ENCODE assay signal across 9 cellular contexts in the genomic region with DNA sequence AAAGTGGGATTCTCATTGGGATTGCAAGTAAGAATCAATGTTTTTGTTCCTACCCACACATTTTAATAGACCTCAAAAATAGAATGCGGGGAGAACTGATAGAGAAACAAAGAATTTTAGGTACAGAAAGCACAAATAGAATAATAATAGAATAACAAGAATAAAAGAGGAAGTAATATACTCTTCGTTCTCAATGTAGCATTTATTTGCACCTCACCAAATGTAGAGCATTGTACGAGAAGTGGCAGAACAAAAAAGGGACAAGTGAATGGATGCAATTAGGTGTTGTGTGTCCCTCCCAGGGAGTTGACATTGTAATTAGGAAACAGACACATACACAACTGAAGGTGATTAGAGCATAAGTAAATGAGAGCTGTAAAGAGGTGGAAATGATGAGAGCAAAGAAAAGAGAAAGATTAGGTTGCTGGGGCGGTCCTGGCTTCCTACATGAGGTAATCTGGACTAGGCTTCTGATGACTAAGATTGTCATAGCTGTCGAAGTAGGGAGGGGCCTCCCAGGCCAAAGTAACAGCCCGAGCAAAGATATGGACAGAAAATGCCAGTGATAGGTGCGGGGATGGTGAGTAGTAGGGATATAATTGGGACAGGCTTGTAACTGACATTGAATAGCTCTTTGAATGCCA. TPM values are rescaled to one million over a fixed set of nuclear protein-coding genes. Genes with fewer than 3 reads are reported as not detected.
A peak's percentile ranks its signal among the peaks of the same experiment; 100 is the strongest.
DNase-seq lines count a peak whose midpoint lies in the region; ATAC-seq, FAIRE-seq and TF ChIP-seq lines count a peak whose summit lies in the region.
"Had no signal": no experiment of that assay in that cellular context is flagged by ENCODE, and none has a peak within 500 bp of the region (broad histone marks: within the 10 kb centered on the region; RNA-seq: fewer than 3 reads in every experiment).

No MANE protein-coding gene starts in this region.

- no peak for TF ChIP-seq EP300 in HepG2 (IDR thresholded peaks at IDR 0.05; ENCODE audit: low read depth in 2 of 2, low read length in 2 of 2)
- no peak for TF ChIP-seq EP300 in HepG2 (CRISPR knock-in tag; IDR thresholded peaks at IDR 0.05; ENCODE audit: borderline replicate concordance)

- TF ChIP-seq POLR2A in HepG2 (IDR thresholded peaks at IDR 0.05; ENCODE audit: insufficient read depth in 1 of 2, low read depth in 2 of 2, low read length in 2 of 2): no peak

- H3K27ac Mint-ChIP-seq in immature natural killer cell: peak overlapping the region; percentile 72 to 92 (median 87)

- FAIRE-seq in HepG2 (lab: Jason Lieb, UNC): no peak
- no peak for FAIRE-seq in frontal cortex (lab: Jason Lieb, UNC)

- peak overlapping the region; percentile 33 to 77 (median 66) for H3K4me3 Mint-ChIP-seq in immature natural killer cell

- H3K9ac ChIP-seq in OCI-LY3 (ENCODE audit: low read length) (peak overlapping the region; percentile 20; the same call in 1 of the 2 replicates), HepG2 (ENCODE audit: insufficient read depth, low read depth, low read length) (no peak overlapping the region)

- H3K4me1 Mint-ChIP-seq in immature natural killer cell: peaks cover 94 to 98% of the 10 kb centered on the region in 2 donors

- POLR2A ChIA-PET in HepG2 (lab: Yijun Ruan, JAX): no interaction called here

- peaks cover 42% of the 10 kb centered on the region for H3K4me1 ChIP-seq in OCI-LY3 (ENCODE audit: low read length)
- H3K4me1 ChIP-seq in HepG2 (ENCODE audit: insufficient read depth, low read length): 0 out of 2 replicates have a peak, but pooled peaks cover 3% of the 10 kb centered on the region

- H3K79me2 ChIP-seq in OCI-LY3 (ENCODE audit: low read length) (peaks cover 97% of the 10 kb centered on the region), HepG2 (ENCODE audit: insufficient read depth, low read length) (peaks cover 58% of the 10 kb centered on the region)

- intact Hi-C loops in HepG2 (cut with micrococcal nuclease; ENCODE audit: unreplicated experiment): no loop called here

- peak; percentile 38 for ATAC-seq in GM21367 (IDR thresholded peaks at IDR 0.05; ENCODE audit: unreplicated experiment)
- ATAC-seq in HepG2: no peak

- BruUV-seq in HepG2 (replicated peaks; lab: Mats Ljungman, UMichigan): no TSS peak

- TF ChIP-seq CTCF in OCI-LY3 (IDR thresholded peaks at IDR 0.05; ENCODE audit: low read depth, low read length): no peak
- TF ChIP-seq CTCF in HepG2 (CRISPR knock-in tag; IDR thresholded peaks at IDR 0.05): no peak

- CTCF ChIA-PET in HepG2 (lab: Yijun Ruan, JAX; ENCODE audit: low intra/inter-chr PET ratio, low total read pairs): no interaction called here

- H3K36me3 ChIP-seq in OCI-LY3 (replicated peaks; ENCODE audit: low read depth, low read length): no peaks in the 10 kb centered on the region
- no peaks in the 10 kb centered on the region for H3K36me3 ChIP-seq in HepG2 (replicated peaks in 1 of 2; ENCODE audit: control insufficient read depth in 1 of 2, insufficient read depth in 2 of 2, low read length in 2 of 2)

- H3K9me3 ChIP-seq in OCI-LY3 (ENCODE audit: insufficient read depth, low read length): no peaks in the 10 kb centered on the region
- H3K9me3 ChIP-seq in HepG2 (ENCODE audit: low read length): no peaks in the 10 kb centered on the region

- H3K27me3 ChIP-seq in OCI-LY3 (ENCODE audit: low read depth, low read length) (no peaks in the 10 kb centered on the region), HepG2 (ENCODE audit: control insufficient read depth in 1 of 2, insufficient read depth in 2 of 2, low read length in 2 of 2) (no peaks in the 10 kb centered on the region)

- DNase-seq in GM03348 (ENCODE audit: low spot score): peak; percentile 44
- peak in 2 of 3 donors; percentile 9 to 31 for DNase-seq in immature natural killer cell
- DNase-seq in HepG2 (ENCODE audit: low spot score): no peak
- no peak for DNase-seq in NCI-H1092 (lab: John Stamatoyannopoulos, UW)
- DNase-seq in dedifferentiated amniotic fluid mesenchymal stem cell (ENCODE audit: extremely low spot score): no peak
- no peak for DNase-seq in frontal cortex (ENCODE audit: low spot score in 2 of 2)
- DNase-seq: occipital lobe had no signal

- peak overlapping the region; percentile 55 for H3K4me2 ChIP-seq in OCI-LY3 (ENCODE audit: low read length)
- no peak overlapping the region for H3K4me2 ChIP-seq in HepG2 (ENCODE audit: low read depth, low read length)

- H3K4me3 ChIP-seq in OCI-LY3 (ENCODE audit: low read length) (peak overlapping the region; percentile 26), HepG2 (replicated peaks in 1 of 3; ENCODE audit: insufficient read depth in 1 of 3, low read depth in 2 of 3, low read length in 3 of 3) (no peak overlapping the region)

- H3K27ac ChIP-seq in OCI-LY3 (ENCODE audit: low read length) (peak overlapping the region; percentile 93), HepG2 (ENCODE audit: extremely low read length, insufficient read depth, low read length) (no peak overlapping the region)

- H3K27me3 Mint-ChIP-seq in immature natural killer cell (ENCODE audit: low read depth in 3 of 3): peaks cover 1 to 6% (median 3%) of the 10 kb centered on the region in 3 donors

- WGBS in HepG2 (ENCODE audit: low lambda C conversion rate): 93% methylated on average over 7 of the region's 7 CpGs

- no peaks in the 10 kb centered on the region for H3K9me3 Mint-ChIP-seq in immature natural killer cell

- peaks cover 0 to 11% (median 0%) of the 10 kb centered on the region in 3 donors for H3K36me3 Mint-ChIP-seq in immature natural killer cell

- peaks cover 63% of the 10 kb centered on the region for H4K20me1 ChIP-seq in OCI-LY3 (ENCODE audit: insufficient read depth, low read length)
- 0 out of 2 replicates have a peak, but pooled peaks cover 3% of the 10 kb centered on the region for H4K20me1 ChIP-seq in HepG2 (ENCODE audit: insufficient read depth, low read length)

- in situ Hi-C loops in HepG2 (cut with HindIII; ENCODE audit: extremely low pct_ligation_motif_present, low pct_unique_long_range_greater_than_20kb): no loop called here

- no peak for TF ChIP-seq RAD21 in HepG2 (CRISPR knock-in tag; IDR thresholded peaks at IDR 0.05)

- no peak overlapping the region for H2AFZ ChIP-seq in OCI-LY3 (ENCODE audit: low read depth, low read length)
- no peak overlapping the region for H2AFZ ChIP-seq in HepG2 (ENCODE audit: low read length)

RNA-seq across cellular contexts. Expression of a gene that starts 10.4 kb away (rescaled TPM):
- polyA plus RNA-seq in immature natural killer cell: 10 to 100 TPM; 45.8 to 70.2 (median 48.0) TPM
- total RNA-seq in HepG2 (2016; rRNA removed; fragmentation: Illumina TruSeq; extraction: Trizol): 23.1 and 31.2 TPM in 2 replicates
- total RNA-seq in HepG2 (2016; cell fraction: cytosol; rRNA removed; fragmentation: Illumina TruSeq; extraction: Trizol; ENCODE audit: low read depth): 5.2 and 5.7 TPM in 2 replicates
- 23.1 and 33.7 TPM in 2 replicates for total RNA-seq in HepG2 (2016; cell fraction: insoluble cytoplasmic fraction; rRNA removed; fragmentation: Illumina TruSeq; extraction: Trizol)
- total RNA-seq in HepG2 (2016; cell fraction: membrane; rRNA removed; fragmentation: Illumina TruSeq; extraction: Trizol): 9.9 and 14.7 TPM in 2 replicates
- 8.6 and 10.6 TPM in 2 replicates for total RNA-seq in HepG2 (2016; cell fraction: nucleus; rRNA removed; fragmentation: Illumina TruSeq; extraction: Trizol)
- polyA plus RNA-seq in HepG2 (2011; rRNA removed): 8.6 and 10.5 TPM in 2 replicates
- 6.1 and 10.2 TPM in 2 replicates for polyA plus RNA-seq in HepG2 (2011; cell fraction: cytosol; rRNA removed)
- 2.2 and 2.9 TPM in 2 replicates for polyA plus RNA-seq in HepG2 (2011; cell fraction: nucleus; rRNA removed)
- polyA plus RNA-seq in HepG2 (2012): 12.1 and 12.3 TPM in 2 replicates
- polyA plus RNA-seq in HepG2 (2016; cell fraction: cytosol; fragmentation: Illumina TruSeq; extraction: Trizol; ENCODE audit: low read depth): 5.3 and 6.9 TPM in 2 replicates
- 31.8 and 35.2 TPM in 2 replicates for polyA plus RNA-seq in HepG2 (2016; cell fraction: insoluble cytoplasmic fraction; fragmentation: Illumina TruSeq; extraction: Trizol; ENCODE audit: low read depth)
- 9.8 and 10.7 TPM in 2 replicates for polyA plus RNA-seq in HepG2 (2016; cell fraction: membrane; fragmentation: Illumina TruSeq; extraction: Trizol; ENCODE audit: low read depth)
- 15.4 and 15.8 TPM in 2 replicates for polyA plus RNA-seq in HepG2 (2016; cell fraction: nucleus; fragmentation: Illumina TruSeq; extraction: Trizol; ENCODE audit: insufficient read depth, low read depth)
- polyA minus RNA-seq in HepG2 (2011; rRNA and poly(A)+ RNA removed; ENCODE audit: low replicate concordance): 2.7 and 14.6 TPM in 2 replicates
- polyA minus RNA-seq in HepG2 (2011; cell fraction: cytosol; rRNA and poly(A)+ RNA removed): 6.7 and 10.1 TPM in 2 replicates
- 3.1 and 4.6 TPM in 2 replicates for polyA minus RNA-seq in HepG2 (2011; cell fraction: nucleus; rRNA and poly(A)+ RNA removed)
- 19.2 TPM for total RNA-seq in frontal cortex

RNA-seq across cellular contexts. Expression of a gene that starts 35.1 kb away (rescaled TPM):
- polyA plus RNA-seq in immature natural killer cell: 10 to 100 TPM; 48.8 to 60.1 (median 55.4) TPM
- 8.1 and 9.2 TPM in 2 replicates for total RNA-seq in HepG2 (2016; rRNA removed; fragmentation: Illumina TruSeq; extraction: Trizol)
- total RNA-seq in HepG2 (2016; cell fraction: cytosol; rRNA removed; fragmentation: Illumina TruSeq; extraction: Trizol; ENCODE audit: low read depth): 1.5 and 1.8 TPM in 2 replicates
- 7.7 and 7.8 TPM in 2 replicates for total RNA-seq in HepG2 (2016; cell fraction: insoluble cytoplasmic fraction; rRNA removed; fragmentation: Illumina TruSeq; extraction: Trizol)
- 2.9 and 4.7 TPM in 2 replicates for total RNA-seq in HepG2 (2016; cell fraction: membrane; rRNA removed; fragmentation: Illumina TruSeq; extraction: Trizol)
- 11.3 and 11.9 TPM in 2 replicates for total RNA-seq in HepG2 (2016; cell fraction: nucleus; rRNA removed; fragmentation: Illumina TruSeq; extraction: Trizol)
- 4.4 and 4.7 TPM in 2 replicates for polyA plus RNA-seq in HepG2 (2011; rRNA removed)
- 2.1 and 3.2 TPM in 2 replicates for polyA plus RNA-seq in HepG2 (2011; cell fraction: cytosol; rRNA removed)
- 4.7 and 5.3 TPM in 2 replicates for polyA plus RNA-seq in HepG2 (2011; cell fraction: nucleus; rRNA removed)
- polyA plus RNA-seq in HepG2 (2012): 6.0 TPM in 2 replicates
- 1.3 and 1.4 TPM in 2 replicates for polyA plus RNA-seq in HepG2 (2016; cell fraction: cytosol; fragmentation: Illumina TruSeq; extraction: Trizol; ENCODE audit: low read depth)
- polyA plus RNA-seq in HepG2 (2016; cell fraction: insoluble cytoplasmic fraction; fragmentation: Illumina TruSeq; extraction: Trizol; ENCODE audit: low read depth): 5.5 and 5.8 TPM in 2 replicates
- polyA plus RNA-seq in HepG2 (2016; cell fraction: membrane; fragmentation: Illumina TruSeq; extraction: Trizol; ENCODE audit: low read depth): 1.9 and 2.4 TPM in 2 replicates
- polyA plus RNA-seq in HepG2 (2016; cell fraction: nucleus; fragmentation: Illumina TruSeq; extraction: Trizol; ENCODE audit: insufficient read depth, low read depth): 16.5 and 18.5 TPM in 2 replicates
- polyA minus RNA-seq in HepG2 (2011; rRNA and poly(A)+ RNA removed; ENCODE audit: low replicate concordance): 4.0 and 14.9 TPM in 2 replicates
- polyA minus RNA-seq in HepG2 (2011; cell fraction: cytosol; rRNA and poly(A)+ RNA removed): 2.5 and 3.7 TPM in 2 replicates
- polyA minus RNA-seq in HepG2 (2011; cell fraction: nucleus; rRNA and poly(A)+ RNA removed): 8.9 and 10.9 TPM in 2 replicates
- 76.6 TPM for total RNA-seq in frontal cortex

RNA-seq across cellular contexts. Expression of a gene that starts 35.2 kb away (rescaled TPM):
- polyA plus RNA-seq in immature natural killer cell: 10 to 100 TPM in 2 of 3 donors, 1 to 10 TPM in 1; 7.5 to 42.1 (median 22.6) TPM
- total RNA-seq in HepG2 (2016; rRNA removed; fragmentation: Illumina TruSeq; extraction: Trizol): 14.3 and 16.4 TPM in 2 replicates
- total RNA-seq in HepG2 (2016; cell fraction: cytosol; rRNA removed; fragmentation: Illumina TruSeq; extraction: Trizol; ENCODE audit: low read depth): 3.7 and 4.8 TPM in 2 replicates
- 16.9 and 17.9 TPM in 2 replicates for total RNA-seq in HepG2 (2016; cell fraction: insoluble cytoplasmic fraction; rRNA removed; fragmentation: Illumina TruSeq; extraction: Trizol)
- 4.7 and 4.8 TPM in 2 replicates for total RNA-seq in HepG2 (2016; cell fraction: membrane; rRNA removed; fragmentation: Illumina TruSeq; extraction: Trizol)
- total RNA-seq in HepG2 (2016; cell fraction: nucleus; rRNA removed; fragmentation: Illumina TruSeq; extraction: Trizol): 30.3 and 30.7 TPM in 2 replicates
- 14.7 and 14.9 TPM in 2 replicates for polyA plus RNA-seq in HepG2 (2011; rRNA removed)
- polyA plus RNA-seq in HepG2 (2011; cell fraction: cytosol; rRNA removed): 3.6 and 4.3 TPM in 2 replicates
- polyA plus RNA-seq in HepG2 (2011; cell fraction: nucleus; rRNA removed): 61.7 and 68.4 TPM in 2 replicates
- polyA plus RNA-seq in HepG2 (2012): 15.5 and 18.0 TPM in 2 replicates
- polyA plus RNA-seq in HepG2 (2016; cell fraction: cytosol; fragmentation: Illumina TruSeq; extraction: Trizol; ENCODE audit: low read depth): 1.0 and 1.3 TPM in 2 replicates
- polyA plus RNA-seq in HepG2 (2016; cell fraction: insoluble cytoplasmic fraction; fragmentation: Illumina TruSeq; extraction: Trizol; ENCODE audit: low read depth): 13.0 and 14.7 TPM in 2 replicates
- polyA plus RNA-seq in HepG2 (2016; cell fraction: membrane; fragmentation: Illumina TruSeq; extraction: Trizol; ENCODE audit: low read depth): 1.7 and 2.0 TPM in 2 replicates
- 40.0 and 45.3 TPM in 2 replicates for polyA plus RNA-seq in HepG2 (2016; cell fraction: nucleus; fragmentation: Illumina TruSeq; extraction: Trizol; ENCODE audit: insufficient read depth, low read depth)
- polyA minus RNA-seq in HepG2 (2011; rRNA and poly(A)+ RNA removed; ENCODE audit: low replicate concordance): 17.1 and 18.1 TPM in 2 replicates
- 3.7 and 5.8 TPM in 2 replicates for polyA minus RNA-seq in HepG2 (2011; cell fraction: cytosol; rRNA and poly(A)+ RNA removed)
- 43.0 and 46.1 TPM in 2 replicates for polyA minus RNA-seq in HepG2 (2011; cell fraction: nucleus; rRNA and poly(A)+ RNA removed)
- 15.9 TPM for total RNA-seq in frontal cortex

RNA-seq across cellular contexts. Expression of a gene that starts 46.4 kb away (rescaled TPM):
- polyA plus RNA-seq in immature natural killer cell: 10 to 100 TPM in 1 of 3 donors, 1 to 10 TPM in 2; 5.8 to 10.8 (median 7.1) TPM
- total RNA-seq in HepG2 (2016; rRNA removed; fragmentation: Illumina TruSeq; extraction: Trizol): 0.97 and 1.5 TPM in 2 replicates
- total RNA-seq in HepG2 (2016; cell fraction: cytosol; rRNA removed; fragmentation: Illumina TruSeq; extraction: Trizol; ENCODE audit: low read depth): 1.1 and 1.8 TPM in 2 replicates
- total RNA-seq in HepG2 (2016; cell fraction: insoluble cytoplasmic fraction; rRNA removed; fragmentation: Illumina TruSeq; extraction: Trizol): 1.3 TPM in 2 replicates
- total RNA-seq in HepG2 (2016; cell fraction: membrane; rRNA removed; fragmentation: Illumina TruSeq; extraction: Trizol): 1.4 and 1.6 TPM in 2 replicates
- total RNA-seq in HepG2 (2016; cell fraction: nucleus; rRNA removed; fragmentation: Illumina TruSeq; extraction: Trizol): 0.81 and 1.1 TPM in 2 replicates
- 0.51 and 0.61 TPM in 2 replicates for polyA plus RNA-seq in HepG2 (2011; rRNA removed)
- 0.17 and 0.24 TPM in 2 replicates for polyA plus RNA-seq in HepG2 (2011; cell fraction: cytosol; rRNA removed)
- polyA plus RNA-seq in HepG2 (2011; cell fraction: nucleus; rRNA removed): 0.48 and 0.66 TPM in 2 replicates
- polyA plus RNA-seq in HepG2 (2012): 0.45 and 0.56 TPM in 2 replicates
- 0.11 and 0.14 TPM in 2 replicates for polyA plus RNA-seq in HepG2 (2016; cell fraction: cytosol; fragmentation: Illumina TruSeq; extraction: Trizol; ENCODE audit: low read depth)
- 0.73 and 0.97 TPM in 2 replicates for polyA plus RNA-seq in HepG2 (2016; cell fraction: insoluble cytoplasmic fraction; fragmentation: Illumina TruSeq; extraction: Trizol; ENCODE audit: low read depth)
- polyA plus RNA-seq in HepG2 (2016; cell fraction: membrane; fragmentation: Illumina TruSeq; extraction: Trizol; ENCODE audit: low read depth): 0.19 and 0.39 TPM in 2 replicates
- polyA plus RNA-seq in HepG2 (2016; cell fraction: nucleus; fragmentation: Illumina TruSeq; extraction: Trizol; ENCODE audit: insufficient read depth, low read depth): 0.93 and 2.3 TPM in 2 replicates
- 2.2 TPM in 1 of 2 replicates, not detected in the other for polyA minus RNA-seq in HepG2 (2011; rRNA and poly(A)+ RNA removed; ENCODE audit: low replicate concordance)
- polyA minus RNA-seq in HepG2 (2011; cell fraction: cytosol; rRNA and poly(A)+ RNA removed): 0.26 and 0.49 TPM in 2 replicates
- polyA minus RNA-seq in HepG2 (2011; cell fraction: nucleus; rRNA and poly(A)+ RNA removed): 0.77 and 2.2 TPM in 2 replicates
- 15.5 TPM for total RNA-seq in frontal cortex

Comparison
In these comparisons a context has a peak if more than half of its experiments do, and no peak if none do; other contexts are left out.
1. DNase-seq: peak in GM03348 (single experiment) and immature natural killer cell (2 of 3); none in HepG2 (single experiment), NCI-H1092 (single experiment), dedifferentiated amniotic fluid mesenchymal stem cell (single experiment) and frontal cortex (0 of 2).